In genomic region chr4:107757860-107758476, GRCh38 we compare ENCODE assay signal across 9 cellular contexts. TPM values are rescaled to one million over a fixed set of nuclear protein-coding genes. Genes with fewer than 3 reads are reported as not detected.
DNase-seq lines count a peak whose midpoint lies in the region; ATAC-seq, FAIRE-seq and TF ChIP-seq lines count a peak whose summit lies in the region.
"Had no signal": no experiment of that assay in that cellular context is flagged by ENCODE, and none has a peak within 500 bp of the region (broad histone marks: within the 10 kb centered on the region; RNA-seq: fewer than 3 reads in every experiment).

No MANE protein-coding gene starts in this region.

- TF ChIP-seq CTCF in coronary artery (IDR thresholded peaks at IDR 0.05) (peak; percentile 36), neural progenitor cell (IDR thresholded peaks at IDR 0.05) (peak; percentile 69)

- in situ Hi-C loops in ACHN (cut with HindIII; ENCODE audit: low pct_ligation_motif_present, low pct_unique_long_range_greater_than_20kb, low sequenced_read_pairs): no loop called here

- 36 to 40% methylated on average over 2 of the region's 2 CpGs for WGBS in aorta, 2 donors

- H3K79me2 ChIP-seq in neural progenitor cell (ENCODE audit: low read depth): no peaks in the 10 kb centered on the region

- peaks cover 2% of the 10 kb centered on the region for H3K36me3 Mint-ChIP-seq in neural progenitor cell

- H3K9ac ChIP-seq in neural progenitor cell: no peak overlapping the region

- H3K4me1 Mint-ChIP-seq in neural progenitor cell: no peaks in the 10 kb centered on the region

- H2AFZ ChIP-seq in neural progenitor cell (replicated peaks): no peak overlapping the region

- no peak overlapping the region for H3K4me3 Mint-ChIP-seq in neural progenitor cell

- intact Hi-C loops in aorta (cut with DNase I): loop anchor here (1.0 to 10.0 kb wide), 3 partner anchors 67 to 155 kb away; partner anchors contain the start of gene SGMS2 (in 1 of the 2)

- H3K9me3 Mint-ChIP-seq in neural progenitor cell: peaks cover 5% of the 10 kb centered on the region

- DNase-seq in ACHN: peak; percentile 50
- DNase-seq in GM18507 (ENCODE audit: extremely low spot score, insufficient read length, low read depth): no peak
- peak; percentile 5 to 39 for DNase-seq in NCI-H526 (lab: John Stamatoyannopoulos, UW)
- DNase-seq in coronary artery (ENCODE audit: low spot score): no peak
- peak; percentile 17 for DNase-seq in neural progenitor cell (ENCODE audit: low spot score)
- DNase-seq in aorta: no peak

- no peaks in the 10 kb centered on the region for H3K9me3 ChIP-seq in neural progenitor cell (ENCODE audit: low read depth)
- no peaks in the 10 kb centered on the region for H3K9me3 ChIP-seq in aorta (ENCODE audit: control insufficient read depth, low read length)
- H3K9me3 ChIP-seq: HAP-1 had no signal

- no peak overlapping the region for H3K27ac Mint-ChIP-seq in neural progenitor cell

- no peaks in the 10 kb centered on the region for H3F3A ChIP-seq in neural progenitor cell (ENCODE audit: low read depth)

- no peaks in the 10 kb centered on the region for H4K20me1 ChIP-seq in neural progenitor cell (ENCODE audit: low read depth)

- ATAC-seq in GM19395 (IDR thresholded peaks at IDR 0.05; ENCODE audit: unreplicated experiment) (no peak), aorta (ENCODE audit: low FRiP score) (no peak), HG03460 (IDR thresholded peaks at IDR 0.05; ENCODE audit: unreplicated experiment) (no peak)

- H3K4me2 ChIP-seq in neural progenitor cell: no peak overlapping the region

- no peak overlapping the region for H3K4me3 ChIP-seq in coronary artery
- no peak overlapping the region for H3K4me3 ChIP-seq in neural progenitor cell
- H3K4me3 ChIP-seq in aorta (ENCODE audit: low read length in 2 of 2): no peak overlapping the region
- H3K4me3 ChIP-seq: HAP-1 had no signal

- H3K36me3 ChIP-seq in neural progenitor cell (no peaks in the 10 kb centered on the region), aorta (ENCODE audit: control insufficient read depth in 1 of 2, insufficient read depth in 2 of 2, low read length in 1 of 2) (no peaks in the 10 kb centered on the region)
- H3K36me3 ChIP-seq: HAP-1 had no signal

- H3K4me1 ChIP-seq in neural progenitor cell (no peaks in the 10 kb centered on the region), aorta (ENCODE audit: control insufficient read depth in 1 of 2, insufficient read depth in 2 of 2, low read length in 2 of 2) (no peaks in the 10 kb centered on the region)

- H3K27me3 ChIP-seq in neural progenitor cell (no peaks in the 10 kb centered on the region), aorta (ENCODE audit: control insufficient read depth in 1 of 2, insufficient read depth in 2 of 2, low read length in 1 of 2) (peaks cover 0 to 2% of the 10 kb centered on the region in 2 donors)

- H3K27ac ChIP-seq in coronary artery: no peak overlapping the region
- no peak overlapping the region for H3K27ac ChIP-seq in neural progenitor cell
- H3K27ac ChIP-seq in aorta (ENCODE audit: low read depth in 1 of 2, low read length in 2 of 2): no peak overlapping the region

- H3K27me3 Mint-ChIP-seq in neural progenitor cell (ENCODE audit: insufficient read depth, low read depth): no peaks in the 10 kb centered on the region

- FAIRE-seq in GM18507 (lab: Jason Lieb, UNC): peak; percentile 67

RNA-seq across cellular contexts. Expression of gene PAPSS1, which starts 37.9 kb away (rescaled TPM):
- total RNA-seq in neural progenitor cell (ENCODE audit: low replicate concordance) (106 and 140 TPM in 2 replicates), aorta (10 to 100 TPM; 32.8 to 38.5 TPM)
- polyA plus RNA-seq in aorta: 10 to 100 TPM; 20.4 to 29.4 TPM

Comparison
In these comparisons a context has a peak if more than half of its experiments do, and no peak if none do; other contexts are left out.
1. DNase-seq: peak in ACHN (single experiment), NCI-H526 (2 of 2) and neural progenitor cell (single experiment); none in GM18507 (single experiment), coronary artery (single experiment) and aorta (0 of 2).